15 cellular contexts compared by ENCODE assay signal in genomic region chr7:8668627-8669500, GRCh38.
DNase-seq lines count a peak whose midpoint lies in the region; ATAC-seq and TF ChIP-seq lines count a peak whose summit lies in the region.
"Had no signal": no experiment of that assay in that cellular context is flagged by ENCODE, and none has a peak within 500 bp of the region (broad histone marks: within the 10 kb centered on the region; RNA-seq: fewer than 3 reads in every experiment).

No MANE protein-coding gene starts in this region.

- DNase-seq in IMR-90 (no peak), body of pancreas (no peak), GM20000 (ENCODE audit: low spot score) (no peak), suprapubic skin (ENCODE audit: low spot score in 2 of 2) (no peak)
- DNase-seq in naive thymus-derived CD4-positive, alpha-beta T cell = no peak
- DNase-seq: Calu3; CD4-positive, alpha-beta T cell; DMS 273 treated with DMSO at 0.1 percent for 48 hours; DMS79; H7 had no signal

- H3K4ac ChIP-seq in IMR-90 (ENCODE audit: low read depth, low read length) = no peak overlapping the region

- H2AK9ac ChIP-seq in IMR-90 (replicated peaks; ENCODE audit: low read depth, low read length, poor library complexity) = no peak overlapping the region

- H2BK15ac ChIP-seq in IMR-90 (ENCODE audit: low read depth, low read length) = no peak overlapping the region

- 20% methylated on average over 2 of the region's 6 CpGs; no CpG with 5 or more reads in 1 of the 2 experiments for WGBS in IMR-90 (ENCODE audit: extremely low coverage in 2 of 2, insufficient read length in 1 of 2), 2 experiments
- 62 to 77% methylated on average over 5 to 6 of the region's 6 CpGs for WGBS in body of pancreas, 2 donors
- no CpG with 5 or more reads among the region's 6 CpGs for WGBS in suprapubic skin

- no TSS peak for BruUV-seq in IMR-90 (replicated peaks; lab: Mats Ljungman, UMichigan)

- H2BK20ac ChIP-seq in IMR-90 (ENCODE audit: low read depth, low read length) = no peak overlapping the region

- no peak for ATAC-seq in IMR-90 (ENCODE audit: low read depth)
- peak; percentile 9 for ATAC-seq in body of pancreas
- ATAC-seq in naive thymus-derived CD4-positive, alpha-beta T cell = peak; percentile 27
- ATAC-seq in stimulated activated memory B cell treated with anti-CD40 and anti-IgM and Interleukin-4, amounts not matched to agents 10 μg/mL and 1 μg/mL and 100 μg/mL, for 72 hours = peak; percentile 20
- ATAC-seq in HG02973 (IDR thresholded peaks at IDR 0.05; ENCODE audit: unreplicated experiment) = no peak
- ATAC-seq: GM12878, GM23338 had no signal

- H3K79me1 ChIP-seq in IMR-90 (ENCODE audit: low read depth in 1 of 2, low read length in 2 of 2) = no peaks in the 10 kb centered on the region

- in situ Hi-C loops in IMR-90 (cut with MboI; ENCODE audit: low sequenced_read_pairs) = no loop called here

- H3K27ac ChIP-seq in IMR-90 (ENCODE audit: insufficient read depth, low read length) (no peak overlapping the region), body of pancreas (no peak overlapping the region), suprapubic skin (no peak overlapping the region)
- H3K27ac ChIP-seq in naive thymus-derived CD4-positive, alpha-beta T cell (ENCODE audit: low read depth, low read length) = no peak overlapping the region

- no peak for TF ChIP-seq CTCF in IMR-90 (conservative IDR thresholded peaks at IDR 0.05; ENCODE audit: low read depth, low read length)
- TF ChIP-seq CTCF in body of pancreas (IDR thresholded peaks at IDR 0.05) = no peak
- no peak for TF ChIP-seq CTCF in GM20000 (IDR thresholded peaks at IDR 0.05; ENCODE audit: extremely low read depth, missing control alignments)
- no peak for TF ChIP-seq CTCF in suprapubic skin (IDR thresholded peaks at IDR 0.05)

- POLR2A ChIA-PET in IMR-90 (lab: Charles Lee; ENCODE audit: unreplicated experiment) = no interaction called here
- POLR2A ChIA-PET in naive thymus-derived CD4-positive, alpha-beta T cell (lab: Charles Lee) = no interaction called here

- H3K27me3 ChIP-seq in IMR-90 (ENCODE audit: control insufficient read depth, insufficient read depth, low read length) (no peaks in the 10 kb centered on the region), body of pancreas (no peaks in the 10 kb centered on the region), suprapubic skin (no peaks in the 10 kb centered on the region)
- H3K27me3 ChIP-seq in naive thymus-derived CD4-positive, alpha-beta T cell (ENCODE audit: control insufficient read depth in 2 of 2, insufficient read depth in 2 of 2, low read length in 2 of 2) = no peaks in the 10 kb centered on the region

- H4K5ac ChIP-seq in IMR-90 (ENCODE audit: low read depth, low read length) = no peak overlapping the region

- H3K18ac ChIP-seq in IMR-90 (ENCODE audit: low read depth, low read length) = no peak overlapping the region

- H2AFZ ChIP-seq in IMR-90 (replicated peaks; ENCODE audit: low read length, poor library complexity) = peak overlapping the region; percentile 32
- H2AFZ ChIP-seq: GM23338 had no signal

- H3K4me1 Mint-ChIP-seq in naive thymus-derived CD4-positive, alpha-beta T cell = no peaks in the 10 kb centered on the region
- no peaks in the 10 kb centered on the region for H3K4me1 Mint-ChIP-seq in stimulated activated memory B cell treated with anti-CD40 and anti-IgM and Interleukin-4, amounts not matched to agents 10 μg/mL and 1 μg/mL and 100 μg/mL, for 72 hours
- H3K4me1 Mint-ChIP-seq: B cell, GM23338 had no signal

- no peak overlapping the region for H3K27ac Mint-ChIP-seq in naive thymus-derived CD4-positive, alpha-beta T cell
- no peak overlapping the region for H3K27ac Mint-ChIP-seq in stimulated activated memory B cell treated with anti-CD40 and anti-IgM and Interleukin-4, amounts not matched to agents 10 μg/mL and 1 μg/mL and 100 μg/mL, for 72 hours
- H3K27ac Mint-ChIP-seq: B cell; CD4-positive, alpha-beta T cell; GM23338 had no signal

- H3K4me2 ChIP-seq in IMR-90 (ENCODE audit: low read depth, low read length) = no peak overlapping the region
- H3K4me2 ChIP-seq: GM23338 had no signal

- H3K36me3 ChIP-seq in IMR-90 (ENCODE audit: control insufficient read depth, insufficient read depth, low read length) (no peaks in the 10 kb centered on the region), body of pancreas (replicated peaks in 1 of 2; ENCODE audit: insufficient read depth in 1 of 2, low read depth in 2 of 2) (no peaks in the 10 kb centered on the region), suprapubic skin (no peaks in the 10 kb centered on the region)
- no peaks in the 10 kb centered on the region for H3K36me3 ChIP-seq in naive thymus-derived CD4-positive, alpha-beta T cell (ENCODE audit: control insufficient read depth in 2 of 3, insufficient read depth in 3 of 3, low read length in 3 of 3)

- H3K14ac ChIP-seq in IMR-90 (replicated peaks; ENCODE audit: low read depth, low read length) = no peak overlapping the region

- no peak overlapping the region for H4K8ac ChIP-seq in IMR-90 (ENCODE audit: low read depth in 2 of 2, low read length in 2 of 2)

- H3K9me1 ChIP-seq in IMR-90 (ENCODE audit: insufficient read depth, low read length) = no peaks in the 10 kb centered on the region

- H2AK5ac ChIP-seq in IMR-90 (ENCODE audit: low read depth, low read length) = no peak overlapping the region

- no peak overlapping the region for H3K23ac ChIP-seq in IMR-90 (ENCODE audit: low read depth, low read length)

- no peaks in the 10 kb centered on the region for H3K36me3 Mint-ChIP-seq in naive thymus-derived CD4-positive, alpha-beta T cell
- H3K36me3 Mint-ChIP-seq in stimulated activated memory B cell treated with anti-CD40 and anti-IgM and Interleukin-4, amounts not matched to agents 10 μg/mL and 1 μg/mL and 100 μg/mL, for 72 hours = no peaks in the 10 kb centered on the region

- intact Hi-C loops in IMR-90 (cut with micrococcal nuclease) = no loop called here
- intact Hi-C loops in body of pancreas (cut with DNase I) = no loop called here
- intact Hi-C loops in naive thymus-derived CD4-positive, alpha-beta T cell (cut with micrococcal nuclease) = no loop called here

- CTCF ChIA-PET in IMR-90 (lab: Yijun Ruan, JAX) = no interaction called here
- CTCF ChIA-PET in naive thymus-derived CD4-positive, alpha-beta T cell (lab: Charles Lee) = no interaction called here

- no peak overlapping the region for H4K91ac ChIP-seq in IMR-90 (ENCODE audit: insufficient read depth, low read depth, low read length)

- TF ChIP-seq RAD21 in IMR-90 (IDR thresholded peaks at IDR 0.05; ENCODE audit: low read length) = no peak

- H3K9me3 Mint-ChIP-seq in naive thymus-derived CD4-positive, alpha-beta T cell = peaks cover 3 to 25% (median 8%) of the 10 kb centered on the region in 11 donors
- H3K9me3 Mint-ChIP-seq in stimulated activated memory B cell treated with anti-CD40 and anti-IgM and Interleukin-4, amounts not matched to agents 10 μg/mL and 1 μg/mL and 100 μg/mL, for 72 hours = peaks cover 10% of the 10 kb centered on the region

- H3K27me3 Mint-ChIP-seq in naive thymus-derived CD4-positive, alpha-beta T cell = peaks cover 0 to 4% (median 0%) of the 10 kb centered on the region in 5 donors
- no peaks in the 10 kb centered on the region for H3K27me3 Mint-ChIP-seq in stimulated activated memory B cell treated with anti-CD40 and anti-IgM and Interleukin-4, amounts not matched to agents 10 μg/mL and 1 μg/mL and 100 μg/mL, for 72 hours
- H3K27me3 Mint-ChIP-seq: B cell; CD4-positive, alpha-beta T cell had no signal

- no peak overlapping the region; the same call in 1 of the 2 replicates for H3K56ac ChIP-seq in IMR-90 (ENCODE audit: extremely low read depth, insufficient read depth, low read length)

- no peak for TF ChIP-seq EP300 in suprapubic skin (IDR thresholded peaks at IDR 0.05)

- H3K9me3 ChIP-seq in IMR-90 (ENCODE audit: control insufficient read depth, insufficient read depth, low read length) (peaks cover 14% of the 10 kb centered on the region), body of pancreas (no peaks in the 10 kb centered on the region), suprapubic skin (no peaks in the 10 kb centered on the region)
- peaks cover 0 to 4% (median 0%) of the 10 kb centered on the region in 3 experiments for H3K9me3 ChIP-seq in naive thymus-derived CD4-positive, alpha-beta T cell (ENCODE audit: control insufficient read depth in 2 of 3, low read length in 3 of 3)

- dilution Hi-C loops in IMR-90 (cut with HindIII; ENCODE audit: low sequenced_read_pairs, unreplicated experiment) = no loop called here

- no peak overlapping the region for H2BK120ac ChIP-seq in IMR-90 (ENCODE audit: low read depth, low read length)

- no peaks in the 10 kb centered on the region for H4K20me1 ChIP-seq in IMR-90 (ENCODE audit: insufficient read depth, low read length)

- H3K4me3 ChIP-seq in IMR-90 (ENCODE audit: insufficient read depth, low read depth, low read length) (no peak overlapping the region), body of pancreas (no peak overlapping the region), suprapubic skin (no peak overlapping the region)
- no peak overlapping the region for H3K4me3 ChIP-seq in naive thymus-derived CD4-positive, alpha-beta T cell (ENCODE audit: low read length)
- H3K4me3 ChIP-seq: GM12878, GM23338 had no signal

- no peak overlapping the region for H2BK5ac ChIP-seq in IMR-90 (ENCODE audit: low read depth, low read length, poor library complexity, severe bottlenecking)

- TF ChIP-seq POLR2A in IMR-90 (IDR thresholded peaks at IDR 0.05; ENCODE audit: low read depth, low read length) = no peak
- no peak for TF ChIP-seq POLR2A in body of pancreas (IDR thresholded peaks at IDR 0.05)
- TF ChIP-seq POLR2A in suprapubic skin (IDR thresholded peaks at IDR 0.05) = no peak

- H3K4me1 ChIP-seq in IMR-90 (ENCODE audit: control insufficient read depth, insufficient read depth, low read length) (no peaks in the 10 kb centered on the region), body of pancreas (peaks cover 9% of the 10 kb centered on the region), suprapubic skin (no peaks in the 10 kb centered on the region)
- H3K4me1 ChIP-seq in naive thymus-derived CD4-positive, alpha-beta T cell (ENCODE audit: control insufficient read depth in 2 of 2, insufficient read depth in 2 of 2, low read length in 2 of 2) = no peaks in the 10 kb centered on the region

- no peak overlapping the region for H3K4me3 Mint-ChIP-seq in naive thymus-derived CD4-positive, alpha-beta T cell
- H3K4me3 Mint-ChIP-seq in stimulated activated memory B cell treated with anti-CD40 and anti-IgM and Interleukin-4, amounts not matched to agents 10 μg/mL and 1 μg/mL and 100 μg/mL, for 72 hours = no peak overlapping the region
- H3K4me3 Mint-ChIP-seq: B cell; CD4-positive, alpha-beta T cell; GM23338 had no signal

- no peak overlapping the region for H3K9ac ChIP-seq in IMR-90 (ENCODE audit: low read depth, low read length)

TF ChIP-seq in IMR-90, 13 proteins besides CTCF, POLR2A, EP300 and RAD21 (continues in another document):
- TF ChIP-seq MAZ (IDR thresholded peaks at IDR 0.05; ENCODE audit: borderline replicate concordance, low read depth, low read length) = no peak
- no peak for TF ChIP-seq USF2 (IDR thresholded peaks at IDR 0.05; ENCODE audit: low read depth, low read length)

Comparison
In these comparisons a context has a peak if more than half of its experiments do, and no peak if none do; other contexts are left out.
1. ATAC-seq: peak in body of pancreas (single experiment), naive thymus-derived CD4-positive, alpha-beta T cell (single experiment) and stimulated activated memory B cell treated with anti-CD40 and anti-IgM and Interleukin-4, amounts not matched to agents 10 μg/mL and 1 μg/mL and 100 μg/mL, for 72 hours (single experiment); none in IMR-90 (single experiment) and HG02973 (single experiment).